ENCODE assay signal across 1 cellular context in genomic region chr12:47798481-47798948, GRCh38.
TF ChIP-seq lines count a peak whose summit lies in the region.

No MANE protein-coding gene starts in this region.

TF ChIP-seq in HEK293, 187 proteins besides CTCF, POLR2A, EP300 and RAD21 (continued from another document):
- no peak for TF ChIP-seq ZBTB7A (tag by site-specific recombination; IDR thresholded peaks at IDR 0.05; ENCODE audit: low read depth)
- no peak for TF ChIP-seq ZNF169 (tag by site-specific recombination; IDR thresholded peaks at IDR 0.05)
